In genomic region chr12:76881152-76881551, GRCh38 we compare ENCODE assay signal across 24 cellular contexts. TPM values are rescaled to one million over a fixed set of nuclear protein-coding genes. Genes with fewer than 3 reads are reported as not detected.
"Had no signal": no experiment of that assay in that cellular context is flagged by ENCODE, and none has a peak within 500 bp of the region (broad histone marks: within the 10 kb centered on the region; RNA-seq: fewer than 3 reads in every experiment).

No MANE protein-coding gene starts in this region.

- H3K4me1 ChIP-seq: testis, upper lobe of right lung had no signal

- DNase-seq: activated B cell treated with CpG ODN at 0.5 μM for 24 hours; activated CD4-positive, alpha-beta T cell treated with anti-CD3 and anti-CD28 coated beads for 36 hours; activated CD4-positive, alpha-beta T cell treated with anti-CD3 and anti-CD28 coated beads, Interleukin-2, amount 50 U/mL, for 4 hours; activated CD8-positive, alpha-beta memory T cell treated with anti-CD3 and anti-CD28 coated beads for 24 hours; activated CD8-positive, alpha-beta memory T cell treated with anti-CD3 and anti-CD28 coated beads, Interleukin-2, amount 50 U/mL, for 4 hours; activated T-cell treated with anti-CD3 and anti-CD28 coated beads, Interleukin-2, amount 50 U/mL, for 24 hours; cerebellar nuclear complex; effector CD4-positive, alpha-beta T cell; heart right ventricle; islet precursor cell; left cardiac atrium; nephron progenitor cell; nucleus accumbens; posterior cingulate gyrus; sigmoid colon; stimulated activated CD4-positive, alpha-beta T cell treated with anti-CD3 and anti-CD28 coated beads, Interleukin-2, amount 100 ng/mL, for 48 hours; stimulated activated CD8-positive, alpha-beta memory T cell treated with anti-CD3 and anti-CD28 coated beads, Interleukin-4, amount 100 ng/mL, for 48 hours; stimulated activated naive CD4-positive, alpha-beta T cell; T-helper 17 cell; testis; upper lobe of right lung had no signal

- H3K36me3 ChIP-seq: heart right ventricle, sigmoid colon, upper lobe of right lung had no signal

- H3K27ac Mint-ChIP-seq: activated B cell treated with CpG ODN at 0.5 μM for 24 hours; activated CD4-positive, alpha-beta T cell treated with anti-CD3 and anti-CD28 coated beads for 36 hours; activated naive CD8-positive, alpha-beta T cell; activated T-cell treated with anti-CD3 and anti-CD28 coated beads, Interleukin-2, amount 50 U/mL, for 24 hours; activated T-helper 17 cell treated with anti-CD3 and anti-CD28 coated beads, Interleukin-2, amount 50 U/mL, for 72 hours; dendritic cell treated with granulocyte-macrophage colony-stimulating factor and Interleukin-4, amounts not matched to agents 40 ng/mL and 50 ng/mL, for 4 days; T-helper 17 cell had no signal

- H3K9me3 Mint-ChIP-seq: activated B cell treated with CpG ODN at 0.5 μM for 24 hours; activated T-cell treated with anti-CD3 and anti-CD28 coated beads, Interleukin-2, amount 50 U/mL, for 24 hours; activated T-helper 17 cell treated with anti-CD3 and anti-CD28 coated beads, Interleukin-2, amount 50 U/mL, for 72 hours; dendritic cell treated with granulocyte-macrophage colony-stimulating factor and Interleukin-4, amounts not matched to agents 40 ng/mL and 50 ng/mL, for 4 days; nephron progenitor cell had no signal

- ATAC-seq: activated CD4-positive, alpha-beta T cell treated with anti-CD3 and anti-CD28 coated beads for 36 hours; activated T-helper 17 cell treated with anti-CD3 and anti-CD28 coated beads, Interleukin-2, amount 50 U/mL, for 72 hours; heart right ventricle; left cardiac atrium; T-helper 17 cell; upper lobe of right lung had no signal

- H3K27ac ChIP-seq: testis, upper lobe of right lung had no signal

- H3K36me3 Mint-ChIP-seq: activated naive CD8-positive, alpha-beta T cell had no signal

- H3K9me3 ChIP-seq: sigmoid colon, testis, upper lobe of right lung had no signal

- H3K4me3 ChIP-seq: heart right ventricle, sigmoid colon, testis, upper lobe of right lung had no signal

- H3K4me1 Mint-ChIP-seq: activated T-helper 17 cell treated with anti-CD3 and anti-CD28 coated beads, Interleukin-2, amount 50 U/mL, for 72 hours had no signal

- H3K4me3 Mint-ChIP-seq: activated B cell treated with CpG ODN at 0.5 μM for 24 hours; activated CD4-positive, alpha-beta T cell treated with anti-CD3 and anti-CD28 coated beads for 36 hours; activated T-cell treated with anti-CD3 and anti-CD28 coated beads, Interleukin-2, amount 50 U/mL, for 24 hours; dendritic cell treated with granulocyte-macrophage colony-stimulating factor and Interleukin-4, amounts not matched to agents 40 ng/mL and 50 ng/mL, for 4 days; T-helper 17 cell had no signal

- H3K27me3 ChIP-seq: sigmoid colon, testis, upper lobe of right lung had no signal

RNA-seq across cellular contexts. Expression of gene CSRP2, which starts 2.3 kb away (rescaled TPM):
- total RNA-seq: T-helper 17 cell had no signal
